8 cellular contexts compared by ENCODE assay signal in genomic region chr4:102760645-102761477, GRCh38. TPM values are rescaled to one million over a fixed set of nuclear protein-coding genes. Genes with fewer than 3 reads are reported as not detected.
DNase-seq lines count a peak whose midpoint lies in the region; ATAC-seq and TF ChIP-seq lines count a peak whose summit lies in the region.

MANBA (minus strand) TSS chr4:102760968; CDS start chr4:102760894, 74 bp downstream.

- H3K36me3 ChIP-seq in adrenal gland (replicated peaks in 1 of 2) (no peaks in the 10 kb centered on the region), left ventricle myocardium inferior (no peaks in the 10 kb centered on the region), prostate gland (no peaks in the 10 kb centered on the region), upper lobe of right lung (no peaks in the 10 kb centered on the region)

- peak; percentile 54 for DNase-seq in NCI-H1417 treated with DMSO at 0.1 percent for 48 hours (lab: John Stamatoyannopoulos, UW)
- peak; percentile 67 to 89 (median 80) for DNase-seq in T-cell
- peak; percentile 83 to 91 (median 88) for DNase-seq in adrenal gland
- peak; percentile 86 for DNase-seq in left ventricle myocardium inferior
- peak; percentile 77 for DNase-seq in prostate gland (ENCODE audit: low spot score)
- DNase-seq in upper lobe of right lung, result peak; percentile 96

- peaks cover 44 to 45% (median 45%) of the 10 kb centered on the region in 3 donors for H3K4me1 Mint-ChIP-seq in T-cell

- ATAC-seq in HG02840 (IDR thresholded peaks at IDR 0.05; ENCODE audit: low FRiP score, unreplicated experiment), result peak; percentile 95
- peak; percentile 89 to 97 (median 96) for ATAC-seq in T-cell (replicated peaks in 1 of 4)
- peak; percentile 98 for ATAC-seq in upper lobe of right lung

- H3K9me3 Mint-ChIP-seq in T-cell, result peaks cover 0 to 5% (median 0%) of the 10 kb centered on the region in 3 donors

- H3K27me3 Mint-ChIP-seq in T-cell, result peaks cover 0 to 1% of the 10 kb centered on the region in 2 donors

- H3K27ac ChIP-seq in adrenal gland (peak within 1 kb of the TSS; percentile 72 to 89 (median 84)), left ventricle myocardium inferior (replicated peaks) (peak within 1 kb of the TSS; percentile 89), prostate gland (peak within 1 kb of the TSS; percentile 64 to 71), upper lobe of right lung (peak within 1 kb of the TSS; percentile 92)

- CTCF ChIA-PET in T-cell (lab: Charles Lee), result interaction anchor here (0.6 to 1.8 kb wide), 10 partner anchors 10 to 330 kb away, joined by 3 to 15 read pairs (median 3); partner anchors contain the start of genes CISD2 (in 1 of the 2) and UBE2D3 (in 1 of the 2)

- H3K4me3 Mint-ChIP-seq in T-cell, result peak within 1 kb of the TSS; percentile 93 to 99 (median 95)

- TF ChIP-seq POLR2A in GM15510 (IDR thresholded peaks at IDR 0.05; ENCODE audit: borderline replicate concordance, extremely low read depth, insufficient read length), result peak; percentile 80
- TF ChIP-seq POLR2A in adrenal gland (IDR thresholded peaks at IDR 0.05), result peak; percentile 13 to 88
- peak; percentile 89 for TF ChIP-seq POLR2A in prostate gland (IDR thresholded peaks at IDR 0.05)

- H3K4me1 ChIP-seq in adrenal gland (replicated peaks in 1 of 2), result peaks cover 15 to 28% of the 10 kb centered on the region in 2 donors
- peaks cover 45% of the 10 kb centered on the region for H3K4me1 ChIP-seq in left ventricle myocardium inferior
- H3K4me1 ChIP-seq in prostate gland (replicated peaks), result no peaks in the 10 kb centered on the region
- H3K4me1 ChIP-seq in upper lobe of right lung, result peaks cover 32% of the 10 kb centered on the region

- peak within 1 kb of the TSS; percentile 87 to 90 for H3K27ac Mint-ChIP-seq in T-cell

- H3K27me3 ChIP-seq in adrenal gland (no peaks in the 10 kb centered on the region), left ventricle myocardium inferior (ENCODE audit: low read depth) (no peaks in the 10 kb centered on the region), prostate gland (replicated peaks; ENCODE audit: insufficient read depth) (no peaks in the 10 kb centered on the region), upper lobe of right lung (no peaks in the 10 kb centered on the region)

- POLR2A ChIA-PET in T-cell (lab: Charles Lee), result interaction anchor here (0.5 to 2.0 kb wide), 21 partner anchors 22 to 316 kb away, joined by 3 to 11 read pairs (median 4); partner anchors contain the start of genes CISD2 (in 2 of the 2) and UBE2D3 (in 2 of the 2)

- H3K36me3 Mint-ChIP-seq in T-cell, result peaks cover 7% of the 10 kb centered on the region

- peak in 2 of 6 experiments; percentile 5 to 9 for TF ChIP-seq CTCF in adrenal gland (IDR thresholded peaks at IDR 0.05)
- TF ChIP-seq CTCF in left ventricle myocardium inferior (IDR thresholded peaks at IDR 0.05; ENCODE audit: borderline replicate concordance), result no peak
- TF ChIP-seq CTCF in prostate gland (IDR thresholded peaks at IDR 0.05), result no peak
- TF ChIP-seq CTCF in upper lobe of right lung (IDR thresholded peaks at IDR 0.05), result no peak

- peak within 1 kb of the TSS; percentile 70 to 99 (median 90) for H3K4me3 ChIP-seq in adrenal gland
- H3K4me3 ChIP-seq in left ventricle myocardium inferior, result peak within 1 kb of the TSS; percentile 98
- peak within 1 kb of the TSS; percentile 73 to 84 for H3K4me3 ChIP-seq in prostate gland
- peak within 1 kb of the TSS; percentile 93 for H3K4me3 ChIP-seq in upper lobe of right lung

- 0 to 1% (median 0%) methylated on average over 23 to 68 of the region's 68 CpGs for WGBS in adrenal gland, 4 donors
- WGBS in prostate gland, result under 1% methylated on average over 56 of the region's 68 CpGs

- H3K9me3 ChIP-seq in adrenal gland (replicated peaks in 1 of 3) (no peaks in the 10 kb centered on the region), left ventricle myocardium inferior (replicated peaks) (peaks cover 2% of the 10 kb centered on the region), prostate gland (no peaks in the 10 kb centered on the region), upper lobe of right lung (no peaks in the 10 kb centered on the region)

- intact Hi-C loops in adrenal gland (cut with DNase I) (no loop called here), left ventricle myocardium inferior (cut with micrococcal nuclease) (no loop called here), prostate gland (cut with DNase I) (loop anchor here (5.0 kb wide), 2 partner anchors 66 to 259 kb away; partner anchors contain the start of genes NFKB1 and UBE2D3), upper lobe of right lung (cut with DNase I) (no loop called here)

RNA-seq across cellular contexts. Expression of gene MANBA, which starts in this region (rescaled TPM):
- total RNA-seq in T-cell (10 to 100 TPM; 20.8 to 27.8 (median 24.2) TPM), adrenal gland (10 to 100 TPM; 25.7 to 84.1 (median 59.1) TPM), left ventricle myocardium inferior (30.3 TPM), prostate gland (10 to 100 TPM; 29.7 to 41.6 TPM), upper lobe of right lung (56.0 TPM)
- polyA plus RNA-seq in adrenal gland, result 10 to 100 TPM; 21.5 to 25.9 (median 21.5) TPM

Comparison
In these comparisons a context has a peak if more than half of its experiments do, and no peak if none do; other contexts are left out.
1. Peak in every context shown above with its lines: DNase-seq, ATAC-seq, H3K4me3 ChIP-seq and H3K27ac ChIP-seq.